In genomic region chr3:173221010-173221409, GRCh38 we compare ENCODE assay signal across 12 cellular contexts.
A peak's percentile ranks its signal among the peaks of the same experiment; 100 is the strongest.
DNase-seq lines count a peak whose midpoint lies in the region; TF ChIP-seq lines count a peak whose summit lies in the region.
"Had no signal": no experiment of that assay in that cellular context is flagged by ENCODE, and none has a peak within 500 bp of the region (broad histone marks: within the 10 kb centered on the region; RNA-seq: fewer than 3 reads in every experiment).

No MANE protein-coding gene starts in this region.

- H3K36me3 Mint-ChIP-seq in immature natural killer cell, result no peaks in the 10 kb centered on the region
- H3K36me3 Mint-ChIP-seq: activated naive CD4-positive, alpha-beta T cell treated with anti-CD3 and anti-CD28 coated beads, Interleukin-2, amount 50 U/mL, for 72 hours had no signal

- H3K27me3 Mint-ChIP-seq in immature natural killer cell (ENCODE audit: low read depth in 3 of 3), result no peaks in the 10 kb centered on the region

- H3K9me3 Mint-ChIP-seq in immature natural killer cell, result peaks cover 11 to 25% (median 20%) of the 10 kb centered on the region in 6 donors

- H3K4me2 ChIP-seq in OCI-LY7 (ENCODE audit: low read length), result no peak overlapping the region

- no peaks in the 10 kb centered on the region for H3K4me1 Mint-ChIP-seq in immature natural killer cell

- no peaks in the 10 kb centered on the region for H3K4me1 ChIP-seq in OCI-LY7 (ENCODE audit: insufficient read depth, low read length, poor library complexity, severe bottlenecking)
- H3K4me1 ChIP-seq: gastrocnemius medialis had no signal

- no peak for DNase-seq in AG04449 (ENCODE audit: low read depth, low spot score)
- peak; percentile 13 for DNase-seq in OCI-LY7 (ENCODE audit: low spot score)
- no peak for DNase-seq in epithelial cell of proximal tubule (ENCODE audit: low read depth)
- DNase-seq in NCI-H345 (lab: John Stamatoyannopoulos, UW), result no peak
- no peak for DNase-seq in NCI-H510A treated with DMSO at 0.1 percent for 48 hours (lab: John Stamatoyannopoulos, UW)
- no peak for DNase-seq in cerebellar cortex (ENCODE audit: low spot score)
- no peak for DNase-seq in immature natural killer cell
- DNase-seq: DMS79, gastrocnemius medialis, occipital lobe had no signal

- H2AFZ ChIP-seq in OCI-LY7 (ENCODE audit: low read length), result no peak overlapping the region

- H4K20me1 ChIP-seq in OCI-LY7 (ENCODE audit: insufficient read depth, low read length), result no peaks in the 10 kb centered on the region

- BruUV-seq in OCI-LY7 (replicated peaks; lab: Mats Ljungman, UMichigan), result no TSS peak

- no peaks in the 10 kb centered on the region for H3K9me2 ChIP-seq in OCI-LY7 (ENCODE audit: insufficient read depth, low read length)

- no peaks in the 10 kb centered on the region for H3K36me3 ChIP-seq in OCI-LY7 (ENCODE audit: insufficient read depth, low read length)
- H3K36me3 ChIP-seq: gastrocnemius medialis had no signal

- POLR2A ChIA-PET in AG04449 (lab: Yijun Ruan, JAX) (no interaction called here), OCI-LY7 (lab: Charles Lee) (no interaction called here)

- H3K4me3 ChIP-seq in AG04449 (ENCODE audit: low read depth, low read length) (no peak overlapping the region), OCI-LY7 (ENCODE audit: low read depth, low read length, poor library complexity, severe bottlenecking) (no peak overlapping the region), epithelial cell of proximal tubule (ENCODE audit: low read depth, low read length) (no peak overlapping the region)
- H3K4me3 ChIP-seq: gastrocnemius medialis had no signal

- H3K27ac Mint-ChIP-seq in immature natural killer cell, result no peak overlapping the region
- H3K27ac Mint-ChIP-seq: activated naive CD4-positive, alpha-beta T cell treated with anti-CD3 and anti-CD28 coated beads, Interleukin-2, amount 50 U/mL, for 72 hours had no signal

- no peaks in the 10 kb centered on the region for H3K79me2 ChIP-seq in OCI-LY7 (ENCODE audit: insufficient read depth, low read depth, low read length)

- no peaks in the 10 kb centered on the region for H3K9me3 ChIP-seq in OCI-LY7 (ENCODE audit: low read length)
- H3K9me3 ChIP-seq: gastrocnemius medialis had no signal

- CTCF ChIA-PET in AG04449 (lab: Yijun Ruan, JAX), result interaction anchor here (0.5 to 1.7 kb wide), 3 partner anchors 11 to 897 kb away, joined by 3 to 6 read pairs (median 3); no protein-coding TSS in a partner anchor
- CTCF ChIA-PET in OCI-LY7 (lab: Charles Lee; ENCODE audit: unreplicated experiment), result no interaction called here

- no peak overlapping the region for H3K4me3 Mint-ChIP-seq in immature natural killer cell

- TF ChIP-seq CTCF in AG04449 (IDR thresholded peaks at IDR 0.05; ENCODE audit: insufficient read depth, low read length, missing control alignments) (peak; percentile 28), GM12873 (IDR thresholded peaks at IDR 0.05; ENCODE audit: insufficient read depth, low read depth, low read length, missing control alignments) (peak; percentile 38), OCI-LY7 (conservative IDR thresholded peaks at IDR 0.05; ENCODE audit: low read length) (peak; percentile 68), epithelial cell of proximal tubule (conservative IDR thresholded peaks at IDR 0.05; ENCODE audit: low read depth, low read length) (peak; percentile 75)

- H3K27ac ChIP-seq in OCI-LY7 (ENCODE audit: low read depth, low read length, poor library complexity, severe bottlenecking), result no peak overlapping the region
- H3K27ac ChIP-seq: gastrocnemius medialis had no signal

- intact Hi-C loops in OCI-LY7 (cut with micrococcal nuclease; ENCODE audit: unreplicated experiment), result no loop called here
